In genomic region chr7:24722386-24723177, GRCh38 we compare ENCODE assay signal across 8 cellular contexts. TPM values are rescaled to one million over a fixed set of nuclear protein-coding genes. Genes with fewer than 3 reads are reported as not detected.
A peak's percentile ranks its signal among the peaks of the same experiment; 100 is the strongest.
DNase-seq lines count a peak whose midpoint lies in the region; ATAC-seq, FAIRE-seq and TF ChIP-seq lines count a peak whose summit lies in the region.

No MANE protein-coding gene starts in this region.

- FAIRE-seq in H54 (lab: Jason Lieb, UNC): no peak

- WGBS in iPS DF 6.9 (ENCODE audit: insufficient coverage, insufficient read length): no CpG with 5 or more reads among the region's 19 CpGs

- no peaks in the 10 kb centered on the region for H3K36me3 ChIP-seq in WERI-Rb-1
- no peaks in the 10 kb centered on the region for H3K36me3 ChIP-seq in iPS DF 6.9 (ENCODE audit: control insufficient read depth, insufficient read depth, low read length)
- no peaks in the 10 kb centered on the region for H3K36me3 ChIP-seq in MG63

- H3K4me3 ChIP-seq in WERI-Rb-1 (ENCODE audit: low read depth, low read length) (no peak overlapping the region), iPS DF 6.9 (ENCODE audit: low read length) (no peak overlapping the region), MG63 (no peak overlapping the region)

- H3K9me3 ChIP-seq in WERI-Rb-1 (ENCODE audit: severe bottlenecking) (no peaks in the 10 kb centered on the region), iPS DF 6.9 (ENCODE audit: control insufficient read depth, insufficient read depth, low read length) (no peaks in the 10 kb centered on the region), MG63 (no peaks in the 10 kb centered on the region)

- peaks cover 7% of the 10 kb centered on the region for H3K4me1 ChIP-seq in iPS DF 6.9 (ENCODE audit: control insufficient read depth, insufficient read depth, low read length)

- H3K27ac ChIP-seq in WERI-Rb-1 (no peak overlapping the region), iPS DF 6.9 (ENCODE audit: low read length) (no peak overlapping the region)

- ATAC-seq in GM18868 (IDR thresholded peaks at IDR 0.05; ENCODE audit: unreplicated experiment): no peak

- TF ChIP-seq POLR2A in H54 (IDR thresholded peaks at IDR 0.05; ENCODE audit: low read depth, low read length): no peak

- DNase-seq in A172 (ENCODE audit: low spot score): peak; percentile 34
- peak; percentile 40 for DNase-seq in H54 (ENCODE audit: insufficient read length, low spot score)
- peak; percentile 47 for DNase-seq in WERI-Rb-1
- DNase-seq in iPS DF 6.9 (ENCODE audit: low read depth, low spot score): peak; percentile 37
- DNase-seq in NCI-H524 treated with DMSO at 0.1 percent for 48 hours (lab: John Stamatoyannopoulos, UW): no peak
- DNase-seq in epidermal melanocyte (ENCODE audit: insufficient read length, low spot score): no peak
- no peak for DNase-seq in MG63

- peak; percentile 59 for TF ChIP-seq CTCF in WERI-Rb-1 (IDR thresholded peaks at IDR 0.05; ENCODE audit: low read depth, low read length)

- H3K27me3 ChIP-seq in WERI-Rb-1 (ENCODE audit: insufficient read depth, low read depth, severe bottlenecking) (no peaks in the 10 kb centered on the region), iPS DF 6.9 (ENCODE audit: control insufficient read depth, insufficient read depth, low read length) (no peaks in the 10 kb centered on the region), MG63 (no peaks in the 10 kb centered on the region)

RNA-seq across cellular contexts. Expression of gene GSDME, which starts 34.7 kb away (rescaled TPM):
- total RNA-seq in A172 (2014; rRNA removed; shearing (Covaris generic)): 39.0 and 43.0 TPM in 2 replicates
- total RNA-seq in MG63 (2014; rRNA removed; shearing (Covaris generic); ENCODE audit: low replicate concordance): 3.7 and 4.1 TPM in 2 replicates

Comparison
In these comparisons a context has a peak if more than half of its experiments do, and no peak if none do; other contexts are left out.
1. DNase-seq: peak in A172 (single experiment), H54 (single experiment), WERI-Rb-1 (single experiment) and iPS DF 6.9 (single experiment); none in NCI-H524 treated with DMSO at 0.1 percent for 48 hours (single experiment), epidermal melanocyte (single experiment) and MG63 (single experiment).